Comparison of ENCODE assay signal across 1 cellular context in genomic region chr4:107772269-107772668, GRCh38. TPM values are rescaled to one million over a fixed set of nuclear protein-coding genes. Genes with fewer than 3 reads are reported as not detected.
"Had no signal": no experiment of that assay in that cellular context is flagged by ENCODE, and none has a peak within 500 bp of the region (broad histone marks: within the 10 kb centered on the region; RNA-seq: fewer than 3 reads in every experiment).

No MANE protein-coding gene starts in this region.

RNA-seq across cellular contexts. Expression of gene SGMS2, which starts 52.5 kb away (rescaled TPM):
- total RNA-seq: naive thymus-derived CD8-positive, alpha-beta T cell had no signal
